ENCODE assay signal across 9 cellular contexts in genomic region chr17:75090871-75091854, GRCh38. TPM values are rescaled to one million over a fixed set of nuclear protein-coding genes. Genes with fewer than 3 reads are reported as not detected.
A peak's percentile ranks its signal among the peaks of the same experiment; 100 is the strongest.
DNase-seq lines count a peak whose midpoint lies in the region; TF ChIP-seq lines count a peak whose summit lies in the region.
"Had no signal": no experiment of that assay in that cellular context is flagged by ENCODE, and none has a peak within 500 bp of the region (broad histone marks: within the 10 kb centered on the region; RNA-seq: fewer than 3 reads in every experiment).

No MANE protein-coding gene starts in this region.

- no peaks in the 10 kb centered on the region for H3K36me3 ChIP-seq in HUES64 (ENCODE audit: insufficient read depth, low read length)
- H3K36me3 ChIP-seq in esophagus (ENCODE audit: control insufficient read depth in 2 of 2, insufficient read depth in 2 of 2, low read length in 1 of 2) = no peaks in the 10 kb centered on the region
- H3K36me3 ChIP-seq in parathyroid adenoma (ENCODE audit: control insufficient read depth, insufficient read depth, low read length) = no peaks in the 10 kb centered on the region

- H3K27me3 ChIP-seq in HUES64 (ENCODE audit: insufficient read depth, low read length) (no peaks in the 10 kb centered on the region), esophagus (ENCODE audit: control insufficient read depth in 1 of 2, insufficient read depth in 2 of 2, low read length in 2 of 2) (no peaks in the 10 kb centered on the region), parathyroid adenoma (ENCODE audit: control insufficient read depth, insufficient read depth, low read length) (no peaks in the 10 kb centered on the region)

- peak overlapping the region; percentile 43; the same call in 1 of the 2 replicates for H3K9ac ChIP-seq in HUES64 (ENCODE audit: low read depth, low read length)
- no peak overlapping the region for H3K9ac ChIP-seq in parathyroid adenoma

- H3K27ac ChIP-seq in HUES64 (ENCODE audit: low read depth, low read length) = peak overlapping the region; percentile 51
- peak overlapping the region; percentile 65 to 93 for H3K27ac ChIP-seq in esophagus (ENCODE audit: low read depth in 2 of 2, low read length in 1 of 2)
- peak overlapping the region; percentile 37 for H3K27ac ChIP-seq in parathyroid adenoma
- H3K27ac ChIP-seq: epithelial cell of prostate had no signal

- peak overlapping the region; percentile 22 for H3K4me2 ChIP-seq in parathyroid adenoma (ENCODE audit: low read length)

- 70% methylated on average over 19 of the region's 19 CpGs for WGBS in HUES64
- WGBS in esophagus, 2 donors = 38 to 48% methylated on average over 19 of the region's 19 CpGs

- peaks cover 21% of the 10 kb centered on the region for H3K4me1 ChIP-seq in HUES64 (ENCODE audit: insufficient read depth, low read length)
- H3K4me1 ChIP-seq in esophagus (ENCODE audit: control insufficient read depth in 2 of 2, insufficient read depth in 2 of 2, low read length in 1 of 2) = peaks cover 3 to 55% of the 10 kb centered on the region in 2 donors
- peaks cover 20% of the 10 kb centered on the region for H3K4me1 ChIP-seq in parathyroid adenoma

- DNase-seq in RPMI8226 = no peak
- DNase-seq in glomerular visceral epithelial cell (ENCODE audit: extremely low spot score) = no peak
- no peak for DNase-seq in middle frontal gyrus (ENCODE audit: extremely low spot score, low spot score)
- DNase-seq: EL, OCI-M1 had no signal

- H3K4me3 ChIP-seq in HUES64 (ENCODE audit: low read length) (no peak overlapping the region), esophagus (ENCODE audit: low read depth in 1 of 2, low read length in 2 of 2) (no peak overlapping the region), parathyroid adenoma (ENCODE audit: low read depth, low read length) (no peak overlapping the region)

- H3K79me2 ChIP-seq in parathyroid adenoma = peaks cover 4% of the 10 kb centered on the region

- H2AFZ ChIP-seq in parathyroid adenoma = peak overlapping the region; percentile 73

- H3K9me3 ChIP-seq in HUES64 (ENCODE audit: insufficient read depth, low read depth, low read length) = no peaks in the 10 kb centered on the region
- no peaks in the 10 kb centered on the region for H3K9me3 ChIP-seq in esophagus (ENCODE audit: control insufficient read depth in 2 of 2, insufficient read depth in 1 of 2, low read depth in 1 of 2, low read length in 1 of 2)
- H3K9me3 ChIP-seq in parathyroid adenoma (ENCODE audit: control insufficient read depth, low read length) = no peaks in the 10 kb centered on the region

- TF ChIP-seq CTCF in parathyroid adenoma (IDR thresholded peaks at IDR 0.05) = no peak

RNA-seq across cellular contexts. Expression of gene SLC16A5, which starts 3.4 kb away (rescaled TPM):
- polyA plus RNA-seq in HUES64 (2013, experiment 1 of 2) = 7.8 TPM
- polyA plus RNA-seq in HUES64 (2013, experiment 2 of 2) = 11.9 TPM
- 1 to 10 TPM; 8.7 to 10.0 TPM for polyA plus RNA-seq in esophagus

RNA-seq across cellular contexts. Expression of gene ARMC7, which starts 18.6 kb away (rescaled TPM):
- polyA plus RNA-seq in HUES64 (2013, experiment 1 of 2) = 12.4 TPM
- 11.8 TPM for polyA plus RNA-seq in HUES64 (2013, experiment 2 of 2)
- 1 to 10 TPM; 6.3 to 7.0 TPM for polyA plus RNA-seq in esophagus

RNA-seq across cellular contexts. Expression of gene NT5C, which starts 40.4 kb away (rescaled TPM):
- polyA plus RNA-seq in HUES64 (2013, experiment 1 of 2) = 57.4 TPM
- 57.9 TPM for polyA plus RNA-seq in HUES64 (2013, experiment 2 of 2)
- polyA plus RNA-seq in esophagus = 10 to 100 TPM; 64.2 to 79.0 TPM

RNA-seq across cellular contexts. Expression of gene KCTD2, which starts 44.1 kb away (rescaled TPM):
- 27.8 TPM for polyA plus RNA-seq in HUES64 (2013, experiment 1 of 2)
- polyA plus RNA-seq in HUES64 (2013, experiment 2 of 2) = 27.6 TPM
- polyA plus RNA-seq in esophagus = 10 to 100 TPM in 1 of 2 donors, 1 to 10 TPM in 1; 10.0 to 11.5 TPM

RNA-seq across cellular contexts. Expression of gene ATP5PD, which starts 44.4 kb away (rescaled TPM):
- 254 TPM for polyA plus RNA-seq in HUES64 (2013, experiment 1 of 2)
- 305 TPM for polyA plus RNA-seq in HUES64 (2013, experiment 2 of 2)
- 100 to 1,000 TPM; 465 to 697 TPM for polyA plus RNA-seq in esophagus
